Comparison of ENCODE assay signal across 22 cellular contexts in the genomic region with DNA sequence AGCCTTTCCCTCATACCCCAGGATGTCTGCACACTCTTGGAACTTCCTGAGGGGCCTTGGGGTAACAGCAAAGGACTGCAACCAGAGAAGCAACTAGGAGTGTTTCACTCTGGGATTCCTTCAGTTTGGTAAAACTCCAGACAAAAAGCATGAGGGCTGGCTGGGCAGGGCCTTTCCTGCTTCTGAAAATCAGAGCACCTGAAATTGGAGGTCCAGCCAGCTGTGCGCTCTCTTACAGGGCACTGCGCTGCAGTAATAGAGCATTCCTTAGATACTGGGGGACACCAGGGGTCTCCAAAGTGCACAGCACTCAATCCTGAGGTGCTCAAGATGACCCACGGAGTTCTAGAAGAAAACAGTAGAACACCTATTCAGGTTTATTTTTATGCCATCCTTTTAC.
"Had no signal": no experiment of that assay in that cellular context is flagged by ENCODE, and none has a peak within 500 bp of the region (broad histone marks: within the 10 kb centered on the region; RNA-seq: fewer than 3 reads in every experiment).

No MANE protein-coding gene starts in this region.

- H3K4me3 ChIP-seq: colonic mucosa, esophagus squamous epithelium, gastrocnemius medialis, heart right ventricle, left lung, lower lobe of right lung had no signal

- H3K9me3 ChIP-seq: colonic mucosa, esophagus squamous epithelium, gastrocnemius medialis, heart right ventricle, left lung, lower lobe of right lung had no signal

- H3K4me3 Mint-ChIP-seq: dendritic cell treated with granulocyte-macrophage colony-stimulating factor and Interleukin-4, amounts not matched to agents 40 ng/mL and 50 ng/mL, for 4 days; effector memory CD8-positive, alpha-beta T cell; endodermal cell had no signal

- H3K36me3 ChIP-seq: colonic mucosa, esophagus squamous epithelium, gastrocnemius medialis, heart right ventricle, left lung, lower lobe of right lung had no signal

- H3K27me3 ChIP-seq: colonic mucosa, esophagus squamous epithelium, gastrocnemius medialis, heart right ventricle, left lung had no signal

- H3K27ac ChIP-seq: colonic mucosa, epithelial cell of prostate, esophagus squamous epithelium, gastrocnemius medialis, heart right ventricle, left lung, lower lobe of right lung had no signal

- DNase-seq: colonic mucosa; cortex of kidney; effector CD8-positive, alpha-beta T cell; effector memory CD8-positive, alpha-beta T cell; endodermal cell; erythroblast; esophagus squamous epithelium; foreskin fibroblast; foreskin melanocyte; gastrocnemius medialis; glutamatergic neuron; head of caudate nucleus; heart right ventricle; hippocampal formation; left cardiac atrium; left lung; left ventricle myocardium superior; lower lobe of right lung; mesenchymal stem cell; midbrain had no signal

- H3K4me1 ChIP-seq: esophagus squamous epithelium, gastrocnemius medialis, heart right ventricle, left lung had no signal

- H3K27ac Mint-ChIP-seq: dendritic cell treated with granulocyte-macrophage colony-stimulating factor and Interleukin-4, amounts not matched to agents 40 ng/mL and 50 ng/mL, for 4 days; effector memory CD8-positive, alpha-beta T cell; endodermal cell had no signal

- H3K27me3 Mint-ChIP-seq: dendritic cell treated with granulocyte-macrophage colony-stimulating factor and Interleukin-4, amounts not matched to agents 40 ng/mL and 50 ng/mL, for 4 days; effector memory CD8-positive, alpha-beta T cell had no signal

- H3K9me3 Mint-ChIP-seq: dendritic cell treated with granulocyte-macrophage colony-stimulating factor and Interleukin-4, amounts not matched to agents 40 ng/mL and 50 ng/mL, for 4 days; effector memory CD8-positive, alpha-beta T cell; endodermal cell had no signal
